ENCODE assay signal across 11 cellular contexts in genomic region chr2:119647440-119648169, GRCh38. TPM values are rescaled to one million over a fixed set of nuclear protein-coding genes. Genes with fewer than 3 reads are reported as not detected.
DNase-seq lines count a peak whose midpoint lies in the region; ATAC-seq and TF ChIP-seq lines count a peak whose summit lies in the region.
"Had no signal": no experiment of that assay in that cellular context is flagged by ENCODE, and none has a peak within 500 bp of the region (broad histone marks: within the 10 kb centered on the region; RNA-seq: fewer than 3 reads in every experiment).

No MANE protein-coding gene starts in this region.

- H3K9ac ChIP-seq in SK-N-SH = no peak overlapping the region

- H3K9me3 ChIP-seq in SK-N-SH = no peaks in the 10 kb centered on the region

- H4K20me1 ChIP-seq in SK-N-SH (ENCODE audit: insufficient read depth) = no peaks in the 10 kb centered on the region

- peak; percentile 53 for DNase-seq in NOMO-1 treated with dmso at 0.1 percent for 144 hours (lab: John Stamatoyannopoulos, UW; ENCODE audit: unreplicated experiment)
- DNase-seq in memory B cell (ENCODE audit: low spot score in 2 of 2) = no peak
- no peak for DNase-seq in activated CD4-positive, alpha-beta T cell treated with anti-CD3 and anti-CD28 coated beads, Interleukin-2, amount 10 ng/mL, durations not matched to agents 24 days and 14 days
- no peak for DNase-seq in progenitor cell of endocrine pancreas (ENCODE audit: low spot score, unreplicated experiment)
- no peak for DNase-seq in SK-N-SH
- no peak for DNase-seq in AG08395 (ENCODE audit: low spot score)
- DNase-seq: foreskin melanocyte, NCI-H446 treated with DMSO at 0.1 percent for 48 hours, nucleus accumbens had no signal

- POLR2A ChIA-PET in SK-N-SH (lab: Yijun Ruan, JAX) = no interaction called here

- no peaks in the 10 kb centered on the region for H3K79me2 ChIP-seq in SK-N-SH (ENCODE audit: insufficient read depth)

- no peak for TF ChIP-seq EP300 in SK-N-SH (IDR thresholded peaks at IDR 0.05; ENCODE audit: borderline replicate concordance in 1 of 2, low read depth in 1 of 2, low read length in 1 of 2)

- no peak overlapping the region for H3K4me3 ChIP-seq in SK-N-SH (ENCODE audit: low read depth in 2 of 2, low read length in 1 of 2)

- H3K27ac Mint-ChIP-seq in memory B cell = no peak overlapping the region
- H3K27ac Mint-ChIP-seq in activated CD4-positive, alpha-beta T cell treated with anti-CD3 and anti-CD28 coated beads, Interleukin-2, amount 10 ng/mL, durations not matched to agents 24 days and 14 days = no peak overlapping the region
- H3K27ac Mint-ChIP-seq in progenitor cell of endocrine pancreas = no peak overlapping the region

- H3K4me1 Mint-ChIP-seq in memory B cell = peaks cover 17% of the 10 kb centered on the region
- no peaks in the 10 kb centered on the region for H3K4me1 Mint-ChIP-seq in activated CD4-positive, alpha-beta T cell treated with anti-CD3 and anti-CD28 coated beads, Interleukin-2, amount 10 ng/mL, durations not matched to agents 24 days and 14 days
- H3K4me1 Mint-ChIP-seq in progenitor cell of endocrine pancreas (ENCODE audit: low read depth) = no peaks in the 10 kb centered on the region

- H3K4me3 Mint-ChIP-seq in memory B cell (peak overlapping the region; percentile 21), progenitor cell of endocrine pancreas (ENCODE audit: low read depth) (no peak overlapping the region)
- no peak overlapping the region for H3K4me3 Mint-ChIP-seq in activated CD4-positive, alpha-beta T cell treated with anti-CD3 and anti-CD28 coated beads, Interleukin-2, amount 10 ng/mL, durations not matched to agents 24 days and 14 days

- H3F3A ChIP-seq in SK-N-SH (replicated peaks; ENCODE audit: insufficient read depth) = no peaks in the 10 kb centered on the region

- H3K27me3 ChIP-seq in SK-N-SH (ENCODE audit: insufficient read depth) = no peaks in the 10 kb centered on the region

- intact Hi-C loops in activated CD4-positive, alpha-beta T cell treated with anti-CD3 and anti-CD28 coated beads, Interleukin-2, amount 10 ng/mL, durations not matched to agents 24 days and 14 days (cut with micrococcal nuclease) = no loop called here

- peaks cover 3% of the 10 kb centered on the region for H3K27me3 Mint-ChIP-seq in memory B cell
- peaks cover 18% of the 10 kb centered on the region for H3K27me3 Mint-ChIP-seq in activated CD4-positive, alpha-beta T cell treated with anti-CD3 and anti-CD28 coated beads, Interleukin-2, amount 10 ng/mL, durations not matched to agents 24 days and 14 days
- no peaks in the 10 kb centered on the region for H3K27me3 Mint-ChIP-seq in progenitor cell of endocrine pancreas

- H3K9me3 Mint-ChIP-seq in memory B cell (no peaks in the 10 kb centered on the region), progenitor cell of endocrine pancreas (ENCODE audit: low read depth) (no peaks in the 10 kb centered on the region)
- H3K9me3 Mint-ChIP-seq in activated CD4-positive, alpha-beta T cell treated with anti-CD3 and anti-CD28 coated beads, Interleukin-2, amount 10 ng/mL, durations not matched to agents 24 days and 14 days = no peaks in the 10 kb centered on the region

- H3K9me2 ChIP-seq in SK-N-SH = no peaks in the 10 kb centered on the region

- TF ChIP-seq CTCF in progenitor cell of endocrine pancreas (IDR thresholded peaks at IDR 0.05; ENCODE audit: unreplicated experiment) (no peak), SK-N-SH (IDR thresholded peaks at IDR 0.05) (no peak)

- H3K36me3 Mint-ChIP-seq in memory B cell (peaks cover 2% of the 10 kb centered on the region), progenitor cell of endocrine pancreas (ENCODE audit: insufficient read depth) (no peaks in the 10 kb centered on the region)
- no peaks in the 10 kb centered on the region for H3K36me3 Mint-ChIP-seq in activated CD4-positive, alpha-beta T cell treated with anti-CD3 and anti-CD28 coated beads, Interleukin-2, amount 10 ng/mL, durations not matched to agents 24 days and 14 days (ENCODE audit: low read depth)

- WGBS in SK-N-SH (ENCODE audit: low lambda C conversion rate) = 56% methylated on average over 7 of the region's 7 CpGs

- H3K4me2 ChIP-seq in SK-N-SH = no peak overlapping the region

- H3K4me1 ChIP-seq in SK-N-SH (ENCODE audit: control insufficient read depth in 1 of 2, insufficient read depth in 2 of 2, low read depth in 1 of 2, low read length in 1 of 2) = peaks cover 0 to 4% of the 10 kb centered on the region in 2 experiments; a peak in 2 of 4 replicates

- no peak overlapping the region for H3K27ac ChIP-seq in SK-N-SH (ENCODE audit: low read depth in 2 of 2, low read length in 1 of 2)

- CTCF ChIA-PET in SK-N-SH (lab: Yijun Ruan, JAX) = interaction anchor here (0.6 to 3.0 kb wide), 4 partner anchors 14 to 299 kb away, joined by 3 to 10 read pairs (median 3); no protein-coding TSS in a partner anchor

- no peak for TF ChIP-seq RAD21 in SK-N-SH (IDR thresholded peaks at IDR 0.05; ENCODE audit: low read length)

- ATAC-seq in GM19025 (IDR thresholded peaks at IDR 0.05; ENCODE audit: low read depth, unreplicated experiment) (peak; percentile 78), HG02943 (IDR thresholded peaks at IDR 0.05; ENCODE audit: low read depth, unreplicated experiment) (peak; percentile 93), memory B cell (ENCODE audit: low read depth) (peak; percentile 98)

- H3K36me3 ChIP-seq in SK-N-SH (replicated peaks in 1 of 2; ENCODE audit: control insufficient read depth in 1 of 2, insufficient read depth in 2 of 2, low read length in 1 of 2) = no peaks in the 10 kb centered on the region

- H2AFZ ChIP-seq in SK-N-SH (ENCODE audit: low read depth) = no peak overlapping the region

TF ChIP-seq in SK-N-SH, 30 proteins besides CTCF, POLR2A, EP300 and RAD21:
- TF ChIP-seq EZH2phosphoT487 (IDR thresholded peaks at IDR 0.05; ENCODE audit: borderline replicate concordance, low read depth) = no peak
- no peak for TF ChIP-seq REST (IDR thresholded peaks at IDR 0.05; ENCODE audit: low read depth, low read length)
- TF ChIP-seq NFIC (IDR thresholded peaks at IDR 0.05; ENCODE audit: borderline replicate concordance) = no peak
TF ChIP-seq in SK-N-SH: peak in this region for 0.

RNA-seq across cellular contexts. Expression of gene TMEM177, which starts 31.4 kb away (rescaled TPM):
- total RNA-seq in activated CD4-positive, alpha-beta T cell treated with anti-CD3 and anti-CD28 coated beads, Interleukin-2, amount 10 ng/mL, durations not matched to agents 24 days and 14 days = 19.0 and 20.6 TPM in 2 replicates
- 22.5 and 23.1 TPM in 2 replicates for total RNA-seq in progenitor cell of endocrine pancreas
- polyA plus RNA-seq in SK-N-SH (2012; rRNA removed) = 16.7 and 17.2 TPM in 2 replicates
- 9.0 and 13.1 TPM in 2 replicates for polyA plus RNA-seq in SK-N-SH (2012; cell fraction: cytosol; rRNA removed)
- 12.7 and 14.9 TPM in 2 replicates for polyA plus RNA-seq in SK-N-SH (2012; cell fraction: nucleus; rRNA removed)
